15 cellular contexts compared by ENCODE assay signal in genomic region chr12:2503036-2503435, GRCh38.
DNase-seq lines count a peak whose midpoint lies in the region; ATAC-seq and TF ChIP-seq lines count a peak whose summit lies in the region.
"Had no signal": no experiment of that assay in that cellular context is flagged by ENCODE, and none has a peak within 500 bp of the region (broad histone marks: within the 10 kb centered on the region; RNA-seq: fewer than 3 reads in every experiment).

No MANE protein-coding gene starts in this region.

- H3K4me1 ChIP-seq in heart left ventricle (peaks cover 10 to 65% (median 40%) of the 10 kb centered on the region in 12 donors), right cardiac atrium (ENCODE audit: control insufficient read depth, insufficient read depth, low read length) (peaks cover 11% of the 10 kb centered on the region), left ventricle myocardium inferior (peaks cover 73% of the 10 kb centered on the region), thyroid gland (peaks cover 16 to 32% of the 10 kb centered on the region in 2 donors)
- H3K4me1 ChIP-seq: A549, Caco-2 had no signal

- WGBS in heart left ventricle, 4 donors: 90 to 91% (median 91%) methylated on average over 5 of the region's 5 CpGs
- 90% methylated on average over 5 of the region's 5 CpGs for WGBS in right cardiac atrium
- 30 to 65% methylated on average over 3 to 5 of the region's 5 CpGs for WGBS in thyroid gland, 2 donors

- DNase-seq in heart left ventricle (no peak), right cardiac atrium (no peak), left ventricle myocardium inferior (no peak), cardiac septum (ENCODE audit: low spot score) (no peak), thyroid gland (peak; percentile 74 to 76)
- DNase-seq: AML-193; Caco-2; Calu3; CD4-positive, alpha-beta T cell; CD8-positive, alpha-beta T cell; DMS79 treated with DMSO at 0.1 percent for 48 hours had no signal

- no peaks in the 10 kb centered on the region for H3K9me3 ChIP-seq in heart left ventricle
- no peaks in the 10 kb centered on the region for H3K9me3 ChIP-seq in right cardiac atrium (ENCODE audit: control insufficient read depth, low read length)
- H3K9me3 ChIP-seq in left ventricle myocardium inferior (replicated peaks): no peaks in the 10 kb centered on the region
- H3K9me3 ChIP-seq in thyroid gland: no peaks in the 10 kb centered on the region
- H3K9me3 ChIP-seq: A549, Caco-2 had no signal

- ATAC-seq in heart left ventricle (no peak), right cardiac atrium (no peak)
- ATAC-seq: A549; CD8-positive, alpha-beta T cell had no signal

- H3K27me3 ChIP-seq in heart left ventricle (no peaks in the 10 kb centered on the region), right cardiac atrium (ENCODE audit: control insufficient read depth, insufficient read depth) (no peaks in the 10 kb centered on the region), left ventricle myocardium inferior (ENCODE audit: low read depth) (no peaks in the 10 kb centered on the region), thyroid gland (no peaks in the 10 kb centered on the region)
- H3K27me3 ChIP-seq: BLaER1 treated with 17β-estradiol and CSF1 and Interleukin-3, amounts not matched to agents 10 nM and 100 nM had no signal

- intact Hi-C loops in heart left ventricle (cut with DNase I) (loop anchor here in 5 of 10 donors (5.0 to 10.0 kb wide), 6 partner anchors 51 to 448 kb away; partner anchors contain the start of gene CACNA1C (in 1 of the 5)), right cardiac atrium (cut with DNase I) (no loop called here), left ventricle myocardium inferior (cut with micrococcal nuclease) (no loop called here), cardiac septum (cut with DNase I) (no loop called here), thyroid gland (cut with DNase I) (no loop called here)

- TF ChIP-seq POLR2A in heart left ventricle (IDR thresholded peaks at IDR 0.05) (no peak), thyroid gland (IDR thresholded peaks at IDR 0.05) (no peak)

- H3K36me3 ChIP-seq in heart left ventricle (peaks cover 0 to 43% (median 3%) of the 10 kb centered on the region in 9 donors), left ventricle myocardium inferior (peaks cover 8% of the 10 kb centered on the region), thyroid gland (no peaks in the 10 kb centered on the region)
- H3K36me3 ChIP-seq: BLaER1 treated with 17β-estradiol and CSF1 and Interleukin-3, amounts not matched to agents 10 nM and 100 nM had no signal

- H3K4me3 ChIP-seq in heart left ventricle (no peak overlapping the region), right cardiac atrium (ENCODE audit: low read length) (no peak overlapping the region), left ventricle myocardium inferior (no peak overlapping the region), thyroid gland (replicated peaks in 1 of 3) (no peak overlapping the region)
- H3K4me3 ChIP-seq: A549; BLaER1 treated with 17β-estradiol and CSF1 and Interleukin-3, amounts not matched to agents 10 nM and 100 nM had no signal

- H3K27ac ChIP-seq in heart left ventricle (peak overlapping the region in 9 of 12 donors; percentile 12 to 86 (median 74)), right cardiac atrium (ENCODE audit: low read length) (no peak overlapping the region), left ventricle myocardium inferior (replicated peaks) (peak overlapping the region; percentile 83), thyroid gland (no peak overlapping the region)
- H3K27ac ChIP-seq: 22Rv1, A549, C4-2B had no signal

- TF ChIP-seq CTCF in heart left ventricle (IDR thresholded peaks at IDR 0.05) (no peak), left ventricle myocardium inferior (IDR thresholded peaks at IDR 0.05; ENCODE audit: borderline replicate concordance) (no peak), thyroid gland (IDR thresholded peaks at IDR 0.05) (no peak)

Comparison
In these comparisons a context has a peak if more than half of its experiments do, and no peak if none do; other contexts are left out.
1. H3K27ac ChIP-seq: peak in heart left ventricle (9 of 12) and left ventricle myocardium inferior (single experiment); none in right cardiac atrium (single experiment) and thyroid gland (0 of 3).
2. DNase-seq: peak in thyroid gland (2 of 2); none in heart left ventricle (0 of 5), right cardiac atrium (0 of 3), left ventricle myocardium inferior (single experiment) and cardiac septum (single experiment).